ENCODE assay signal across 9 cellular contexts in the genomic region with DNA sequence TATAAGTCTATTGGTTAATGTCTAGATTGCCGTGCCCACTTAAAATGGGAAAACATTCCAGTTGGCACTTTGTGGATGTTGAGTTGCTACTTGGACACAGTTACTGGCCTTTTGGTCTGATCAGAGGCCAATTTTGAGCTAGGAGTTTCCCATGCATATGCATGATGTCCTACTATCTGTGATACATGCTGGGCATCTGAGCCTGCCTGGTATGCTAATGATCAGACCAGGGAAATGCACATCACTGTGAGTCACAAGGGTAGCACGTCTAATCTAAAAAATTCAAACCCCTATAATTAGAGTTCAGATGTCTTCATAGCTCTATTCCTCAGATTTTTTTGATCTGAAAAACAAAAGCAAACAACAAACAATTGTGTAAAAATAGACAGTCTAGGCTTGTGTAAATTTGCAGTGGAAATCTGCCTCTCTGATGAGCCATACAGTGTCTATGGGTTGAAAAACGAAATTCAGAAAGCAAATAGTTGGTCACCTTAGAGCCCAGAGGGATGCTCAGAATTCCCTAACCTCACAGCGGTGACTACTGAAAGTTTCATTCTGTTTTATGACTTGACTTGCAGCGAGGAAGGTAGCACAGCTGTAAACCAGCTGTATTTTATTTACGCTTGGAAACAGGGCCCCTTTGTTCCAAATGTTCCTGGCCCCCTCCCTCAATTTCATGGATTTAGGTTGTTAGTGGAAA. TPM values are rescaled to one million over a fixed set of nuclear protein-coding genes. Genes with fewer than 3 reads are reported as not detected.
A peak's percentile ranks its signal among the peaks of the same experiment; 100 is the strongest.
DNase-seq lines count a peak whose midpoint lies in the region; ATAC-seq and TF ChIP-seq lines count a peak whose summit lies in the region.
"Had no signal": no experiment of that assay in that cellular context is flagged by ENCODE, and none has a peak within 500 bp of the region (broad histone marks: within the 10 kb centered on the region; RNA-seq: fewer than 3 reads in every experiment).

No MANE protein-coding gene starts in this region.

- DNase-seq in PC-3: peak; percentile 19
- no peak for DNase-seq in epithelial cell of prostate (ENCODE audit: low read depth, low spot score)
- DNase-seq in mesothelial cell of epicardium (ENCODE audit: low spot score in 2 of 2, unreplicated experiment in 2 of 2): no peak
- no peak for DNase-seq in esophagus muscularis mucosa (ENCODE audit: extremely low spot score)
- DNase-seq in endothelial cell (ENCODE audit: low spot score): no peak
- no peak for DNase-seq in activated CD8-positive, alpha-beta memory T cell treated with anti-CD3 and anti-CD28 coated beads, Interleukin-2, amount 50 U/mL, for 4 hours

- POLR2A ChIA-PET in PC-3 (lab: Charles Lee; ENCODE audit: unreplicated experiment): interaction anchor here (0.6 kb wide), 2 partner anchors 34 to 367 kb away, joined by 4 to 20 read pairs; no protein-coding TSS in a partner anchor

- H3K9me3 Mint-ChIP-seq in mesothelial cell of epicardium (no peaks in the 10 kb centered on the region), endothelial cell (ENCODE audit: unreplicated experiment) (no peaks in the 10 kb centered on the region)
- H3K9me3 Mint-ChIP-seq: activated CD8-positive, alpha-beta T cell treated with anti-CD3 and anti-CD28 coated beads for 36 hours had no signal

- 74% methylated on average over 6 of the region's 6 CpGs for WGBS in esophagus muscularis mucosa

- no peaks in the 10 kb centered on the region for H3K36me3 Mint-ChIP-seq in mesothelial cell of epicardium
- H3K36me3 Mint-ChIP-seq in endothelial cell (ENCODE audit: low read depth, unreplicated experiment): no peaks in the 10 kb centered on the region

- peaks cover 2% of the 10 kb centered on the region for H3K79me2 ChIP-seq in ACC112 (ENCODE audit: control insufficient read depth, insufficient read depth, low read length, unreplicated experiment)
- H3K79me2 ChIP-seq in PC-3 (ENCODE audit: low read length): no peaks in the 10 kb centered on the region

- BruUV-seq in PC-3 (replicated peaks; lab: Mats Ljungman, UMichigan): TSS peak; percentile 53

- H3K4me1 Mint-ChIP-seq in mesothelial cell of epicardium (peaks cover 14% of the 10 kb centered on the region), endothelial cell (ENCODE audit: unreplicated experiment) (no peaks in the 10 kb centered on the region)

- H4K20me1 ChIP-seq in PC-3 (ENCODE audit: low read length): no peaks in the 10 kb centered on the region

- H3K27ac ChIP-seq in ACC112 (ENCODE audit: low read depth, low read length) (peak overlapping the region; percentile 94), PC-3 (ENCODE audit: low read length) (peak overlapping the region; percentile 60), epithelial cell of prostate (peak overlapping the region; percentile 75), esophagus muscularis mucosa (replicated peaks in 1 of 4) (peak overlapping the region in 2 of 4 donors; percentile 18 to 39)

- peak overlapping the region; percentile 28; the same call in 1 of the 2 replicates for H3K9ac ChIP-seq in PC-3 (ENCODE audit: low read length)

- TF ChIP-seq POLR2A in esophagus muscularis mucosa (IDR thresholded peaks at IDR 0.05; ENCODE audit: low read depth): no peak

- no peaks in the 10 kb centered on the region for H3K9me2 ChIP-seq in PC-3 (replicated peaks; ENCODE audit: low read length)

- H3K27me3 Mint-ChIP-seq in mesothelial cell of epicardium (ENCODE audit: low read depth): no peaks in the 10 kb centered on the region
- H3K27me3 Mint-ChIP-seq in endothelial cell (ENCODE audit: unreplicated experiment): no peaks in the 10 kb centered on the region

- no peak overlapping the region for H2AFZ ChIP-seq in ACC112 (ENCODE audit: low read length, unreplicated experiment)
- no peak overlapping the region for H2AFZ ChIP-seq in PC-3 (ENCODE audit: low read length)

- H3K4me1 ChIP-seq in ACC112 (ENCODE audit: control insufficient read depth, insufficient read depth, low read length, unreplicated experiment): peaks cover 42% of the 10 kb centered on the region
- H3K4me1 ChIP-seq in PC-3 (ENCODE audit: insufficient read depth, low read length): peaks cover 34% of the 10 kb centered on the region
- peaks cover 5 to 17% (median 12%) of the 10 kb centered on the region in 4 donors for H3K4me1 ChIP-seq in esophagus muscularis mucosa

- CTCF ChIA-PET in PC-3 (lab: Charles Lee): no interaction called here

- H3K27me3 ChIP-seq in ACC112 (ENCODE audit: insufficient read depth, low read length) (no peaks in the 10 kb centered on the region), PC-3 (ENCODE audit: low read length) (no peaks in the 10 kb centered on the region), esophagus muscularis mucosa (no peaks in the 10 kb centered on the region)

- H3K27ac Mint-ChIP-seq in mesothelial cell of epicardium (peak overlapping the region; percentile 92), endothelial cell (ENCODE audit: unreplicated experiment) (no peak overlapping the region)
- H3K27ac Mint-ChIP-seq: activated CD8-positive, alpha-beta T cell treated with anti-CD3 and anti-CD28 coated beads for 36 hours had no signal

- peak overlapping the region; percentile 17; the same call in 1 of the 2 replicates for H3K4me3 ChIP-seq in ACC112 (ENCODE audit: low read depth, low read length)
- no peak overlapping the region for H3K4me3 ChIP-seq in PC-3 (ENCODE audit: low read length)
- H3K4me3 ChIP-seq in esophagus muscularis mucosa: no peak overlapping the region

- TF ChIP-seq CTCF in PC-3 (conservative IDR thresholded peaks at IDR 0.05; ENCODE audit: low read depth, low read length) (no peak), mesothelial cell of epicardium (IDR thresholded peaks at IDR 0.05; ENCODE audit: unreplicated experiment) (no peak), esophagus muscularis mucosa (IDR thresholded peaks at IDR 0.05) (no peak), endothelial cell (IDR thresholded peaks at IDR 0.05; ENCODE audit: unreplicated experiment) (no peak)

- H3K4me3 Mint-ChIP-seq in mesothelial cell of epicardium (no peak overlapping the region), endothelial cell (ENCODE audit: unreplicated experiment) (no peak overlapping the region)
- H3K4me3 Mint-ChIP-seq: activated CD8-positive, alpha-beta T cell treated with anti-CD3 and anti-CD28 coated beads for 36 hours had no signal

- no peaks in the 10 kb centered on the region; the same call in 1 of the 2 replicates for H3K36me3 ChIP-seq in ACC112 (ENCODE audit: insufficient read depth, low read length)
- H3K36me3 ChIP-seq in PC-3 (ENCODE audit: low read depth, low read length): no peaks in the 10 kb centered on the region
- H3K36me3 ChIP-seq in esophagus muscularis mucosa: no peaks in the 10 kb centered on the region

- H3K9me3 ChIP-seq in PC-3 (ENCODE audit: low read length): no peaks in the 10 kb centered on the region
- no peaks in the 10 kb centered on the region for H3K9me3 ChIP-seq in esophagus muscularis mucosa

- peak overlapping the region; percentile 57 for H3K4me2 ChIP-seq in PC-3 (ENCODE audit: low read length)

- ATAC-seq in PC-3: peak; percentile 23
- ATAC-seq in GM21825 (IDR thresholded peaks at IDR 0.05; ENCODE audit: unreplicated experiment): no peak
- ATAC-seq: activated CD8-positive, alpha-beta T cell treated with anti-CD3 and anti-CD28 coated beads for 36 hours had no signal

- H3F3A ChIP-seq in PC-3 (ENCODE audit: low read length, unreplicated experiment): no peaks in the 10 kb centered on the region

- no peak for TF ChIP-seq EP300 in esophagus muscularis mucosa (IDR thresholded peaks at IDR 0.05)

- intact Hi-C loops in PC-3 (cut with micrococcal nuclease) (loop anchor here (2.0 kb wide), 1 partner anchor 24 kb away; no protein-coding TSS in a partner anchor), esophagus muscularis mucosa (cut with DNase I) (no loop called here)

RNA-seq across cellular contexts. Expression of a gene that starts 37.3 kb away (rescaled TPM):
- 0.22 and 1.2 TPM in 2 replicates for total RNA-seq in PC-3 (2014; rRNA removed)
- total RNA-seq in mesothelial cell of epicardium: 39.7 to 45.1 TPM (median 43.6 TPM) in 3 replicates
- total RNA-seq in esophagus muscularis mucosa: 1 to 10 TPM; 2.3 to 8.1 (median 5.6) TPM
- total RNA-seq in endothelial cell (ENCODE audit: unreplicated experiment): 1.2 TPM
- total RNA-seq: activated CD8-positive, alpha-beta T cell treated with anti-CD3 and anti-CD28 coated beads for 36 hours had no signal
